18 cellular contexts compared by ENCODE assay signal in genomic region chr1:47554082-47554481, GRCh38.
DNase-seq lines count a peak whose midpoint lies in the region; ATAC-seq, FAIRE-seq and TF ChIP-seq lines count a peak whose summit lies in the region.
"Had no signal": no experiment of that assay in that cellular context is flagged by ENCODE, and none has a peak within 500 bp of the region (broad histone marks: within the 10 kb centered on the region; RNA-seq: fewer than 3 reads in every experiment).

No MANE protein-coding gene starts in this region.

- ATAC-seq in K562 (peak; percentile 51; the same call in 2 of the 3 replicates), HG03378 (IDR thresholded peaks at IDR 0.05; ENCODE audit: unreplicated experiment) (no peak)

- no peak overlapping the region for H3K4me2 ChIP-seq in K562 (ENCODE audit: insufficient read depth, low read length)
- H3K4me2 ChIP-seq: BLaER1 had no signal

- H3K4me1 ChIP-seq in K562 (replicated peaks in 1 of 2; ENCODE audit: control insufficient read depth in 2 of 2, insufficient read depth in 2 of 2, low read length in 2 of 2), result no peaks in the 10 kb centered on the region
- peaks cover 8 to 36% (median 26%) of the 10 kb centered on the region in 4 donors for H3K4me1 ChIP-seq in transverse colon
- H3K4me1 ChIP-seq: HAP-1 had no signal

- H3K9me3 ChIP-seq in K562 (replicated peaks; ENCODE audit: control insufficient read depth, insufficient read depth, low read depth, low read length) (no peaks in the 10 kb centered on the region), transverse colon (no peaks in the 10 kb centered on the region)
- H3K9me3 ChIP-seq: BLaER1, HAP-1 had no signal

- H3K27ac ChIP-seq in K562 (ENCODE audit: extremely low read depth, low read depth, low read length) (no peak overlapping the region), transverse colon (peak overlapping the region in 3 of 4 donors; percentile 73 to 74 (median 73))
- H3K27ac ChIP-seq: BLaER1 had no signal

- BruUV-seq in K562 (replicated peaks; lab: Mats Ljungman, UMichigan), result no TSS peak

- no peak overlapping the region for H2AFZ ChIP-seq in K562 (ENCODE audit: low read depth, low read length)

- FAIRE-seq in K562 (lab: Jason Lieb, UNC), result no peak
- FAIRE-seq: A204.1, HTR-8/SVneo had no signal

- H3K79me2 ChIP-seq in K562 (ENCODE audit: control insufficient read depth, insufficient read depth, low read length), result no peaks in the 10 kb centered on the region

- no peak overlapping the region for H3K4me3 ChIP-seq in K562
- H3K4me3 ChIP-seq in transverse colon, result no peak overlapping the region
- H3K4me3 ChIP-seq: BLaER1, HAP-1 had no signal

- H3K9ac ChIP-seq in K562 (ENCODE audit: insufficient read depth in 1 of 2, low read depth in 2 of 2, low read length in 2 of 2), result no peak overlapping the region
- H3K9ac ChIP-seq: BLaER1 had no signal

- DNase-seq in K562 (ENCODE audit: extremely low read depth in 1 of 4, low spot score in 3 of 4) (peak in 1 of 4 experiments; percentile 16), midbrain (lab: John Stamatoyannopoulos, UW) (peak; percentile 2), pons (ENCODE audit: low spot score) (peak; percentile 58), transverse colon (no peak), GOT3 (lab: John Stamatoyannopoulos, UW) (no peak), AML-193 (lab: John Stamatoyannopoulos, UW) (no peak), NCI-H2107 (lab: John Stamatoyannopoulos, UW) (no peak)
- DNase-seq: Calu3; CD4-positive, alpha-beta memory T cell; DMS79 treated with DMSO at 0.1 percent for 48 hours; GF-D8; IMR-90; KBM-7 had no signal

- TF ChIP-seq POLR2A in K562 (conservative IDR thresholded peaks at IDR 0.05) (no peak), transverse colon (IDR thresholded peaks at IDR 0.05) (no peak)

- no peak for TF ChIP-seq RAD21 in K562 (CRISPR knock-in tag; conservative IDR thresholded peaks at IDR 0.05 in 1 of 2, IDR thresholded peaks at IDR 0.05 in 1 of 2)

- intact Hi-C loops in K562 (cut with micrococcal nuclease), result no loop called here
- intact Hi-C loops in transverse colon (cut with DNase I; ENCODE audit: low total_unique reads), result loop anchor here (5.0 kb wide), 1 partner anchor 1517 kb away; no protein-coding TSS in a partner anchor

- TF ChIP-seq EP300 in K562 (IDR thresholded peaks at IDR 0.05; ENCODE audit: low read length) (no peak), transverse colon (IDR thresholded peaks at IDR 0.05; ENCODE audit: low read depth) (no peak)

- 0% methylated on average over 5 of the region's 5 CpGs for WGBS in K562 (ENCODE audit: insufficient coverage, low coverage, missing lambda C conversion rate)
- 89% methylated on average over 5 of the region's 5 CpGs; no CpG with 5 or more reads in 1 of the 2 donors for WGBS in transverse colon (ENCODE audit: low coverage in 1 of 2), 2 donors

- in situ Hi-C loops in K562 (cut with MboI) (no loop called here), transverse colon (cut with MboI; ENCODE audit: low pct_ligation_motif_present in 1 of 4, low pct_unique_long_range_greater_than_20kb in 1 of 4, low sequenced_read_pairs in 3 of 4) (no loop called here)

- CTCF ChIA-PET in K562 (lab: Yijun Ruan, JAX; ENCODE audit: low intra/inter-chr PET ratio), result no interaction called here

- H3K27me3 ChIP-seq in K562 (ENCODE audit: control insufficient read depth in 2 of 2, insufficient read depth in 2 of 2, low read length in 2 of 2), result peaks cover 35 to 59% of the 10 kb centered on the region in 2 experiments
- H3K27me3 ChIP-seq in transverse colon, result no peaks in the 10 kb centered on the region
- H3K27me3 ChIP-seq: BLaER1 had no signal

- no peak for TF ChIP-seq CTCF in K562 (IDR thresholded peaks at IDR 0.05 in 2 of 3, conservative IDR thresholded peaks at IDR 0.05 in 1 of 3; ENCODE audit: insufficient read depth in 2 of 3, low read depth in 1 of 3, low read length in 3 of 3)
- no peak for TF ChIP-seq CTCF in transverse colon (IDR thresholded peaks at IDR 0.05)

- H3K36me3 ChIP-seq in K562 (ENCODE audit: control insufficient read depth, insufficient read depth, low read length), result no peaks in the 10 kb centered on the region
- no peaks in the 10 kb centered on the region for H3K36me3 ChIP-seq in transverse colon
- H3K36me3 ChIP-seq: BLaER1, HAP-1 had no signal

- H3K9me1 ChIP-seq in K562 (ENCODE audit: control insufficient read depth, insufficient read depth, low read length), result no peaks in the 10 kb centered on the region

- H4K20me1 ChIP-seq in K562 (replicated peaks; ENCODE audit: control insufficient read depth, insufficient read depth, low read length), result no peaks in the 10 kb centered on the region; the same call in 1 of the 2 replicates
- H4K20me1 ChIP-seq: BLaER1 had no signal

- POLR2A ChIA-PET in K562 (lab: Yijun Ruan, JAX), result interaction anchor here (1.0 kb wide), 1 partner anchor 31 kb away, joined by 3 read pairs; no protein-coding TSS in a partner anchor

TF ChIP-seq in K562, 482 proteins besides CTCF, POLR2A, EP300 and RAD21:
- no peak for TF ChIP-seq ARNT (IDR thresholded peaks at IDR 0.05)
- TF ChIP-seq E2F4 (CRISPR knock-in tag; IDR thresholded peaks at IDR 0.05; ENCODE audit: low read depth), result no peak
- no peak for TF ChIP-seq GABPB2 (CRISPR knock-in tag; conservative IDR thresholded peaks at IDR 0.05)
- no peak for TF ChIP-seq ZBTB33 (CRISPR knock-in tag; IDR thresholded peaks at IDR 0.05)
- TF ChIP-seq ATF2 (CRISPR knock-in tag; IDR thresholded peaks at IDR 0.05), result no peak
TF ChIP-seq in K562: peak in this region for 0.

Comparison
In these comparisons a context has a peak if more than half of its experiments do, and no peak if none do; other contexts are left out.
1. DNase-seq: peak in midbrain (single experiment) and pons (single experiment); none in transverse colon (single experiment), GOT3 (single experiment), AML-193 (0 of 2) and NCI-H2107 (single experiment).